In the genomic region with DNA sequence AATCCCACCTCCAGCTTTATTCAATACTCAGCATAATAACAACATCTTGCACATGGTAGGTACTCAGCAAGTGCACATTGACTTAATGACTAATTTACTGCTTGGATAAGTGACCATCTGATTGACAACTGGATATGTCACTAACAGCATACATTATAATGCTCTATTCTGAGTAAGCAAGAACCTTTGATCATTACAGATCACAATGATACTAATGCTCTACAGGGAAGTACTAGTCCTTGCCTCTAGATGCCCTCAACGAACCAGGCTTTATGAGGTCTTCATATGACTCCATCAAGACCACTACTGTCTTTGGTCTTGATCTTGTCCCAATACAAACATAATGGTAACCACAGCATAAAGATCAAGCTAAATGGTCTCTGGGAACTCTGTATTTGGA, we compare ENCODE assay signal across 10 cellular contexts.
DNase-seq lines count a peak whose midpoint lies in the region; ATAC-seq and TF ChIP-seq lines count a peak whose summit lies in the region.
"Had no signal": no experiment of that assay in that cellular context is flagged by ENCODE, and none has a peak within 500 bp of the region (broad histone marks: within the 10 kb centered on the region; RNA-seq: fewer than 3 reads in every experiment).

No MANE protein-coding gene starts in this region.

- peaks cover 38% of the 10 kb centered on the region for H3K36me3 Mint-ChIP-seq in activated naive CD8-positive, alpha-beta T cell treated with anti-CD3 and anti-CD28 coated beads, Interleukin-2, amount 10 ng/mL, durations not matched to agents 7 days and 5 days
- peaks cover 51% of the 10 kb centered on the region for H3K36me3 Mint-ChIP-seq in activated naive CD8-positive, alpha-beta T cell treated with anti-CD3 and anti-CD28 coated beads for 36 hours

- no peaks in the 10 kb centered on the region for H3K27me3 Mint-ChIP-seq in activated naive CD8-positive, alpha-beta T cell treated with anti-CD3 and anti-CD28 coated beads, Interleukin-2, amount 10 ng/mL, durations not matched to agents 7 days and 5 days
- H3K27me3 Mint-ChIP-seq in activated naive CD8-positive, alpha-beta T cell treated with anti-CD3 and anti-CD28 coated beads for 36 hours, result no peaks in the 10 kb centered on the region

- peaks cover 1% of the 10 kb centered on the region for H3K9me3 Mint-ChIP-seq in activated naive CD8-positive, alpha-beta T cell treated with anti-CD3 and anti-CD28 coated beads, Interleukin-2, amount 10 ng/mL, durations not matched to agents 7 days and 5 days
- peaks cover 4% of the 10 kb centered on the region for H3K9me3 Mint-ChIP-seq in activated naive CD8-positive, alpha-beta T cell treated with anti-CD3 and anti-CD28 coated beads for 36 hours

- H3K27ac ChIP-seq in brain microvascular endothelial cell (no peak overlapping the region), caudate nucleus (ENCODE audit: low read depth, low read length) (no peak overlapping the region)

- no peak overlapping the region for H3K4me3 ChIP-seq in brain microvascular endothelial cell (ENCODE audit: low read depth, low read length)

- peak; percentile 32 for TF ChIP-seq RAD21 in Ishikawa (IDR thresholded peaks at IDR 0.05; ENCODE audit: low read depth)

- POLR2A ChIA-PET in activated naive CD8-positive, alpha-beta T cell treated with anti-CD3 and anti-CD28 coated beads, Interleukin-2, amount 10 ng/mL, durations not matched to agents 7 days and 5 days (lab: Charles Lee), result interaction anchor here (1.6 kb wide), 1 partner anchor 250 kb away, joined by 4 read pairs; no protein-coding TSS in a partner anchor

- H3K4me3 Mint-ChIP-seq in activated naive CD8-positive, alpha-beta T cell treated with anti-CD3 and anti-CD28 coated beads, Interleukin-2, amount 10 ng/mL, durations not matched to agents 7 days and 5 days, result no peak overlapping the region
- H3K4me3 Mint-ChIP-seq in activated naive CD8-positive, alpha-beta T cell treated with anti-CD3 and anti-CD28 coated beads for 36 hours, result no peak overlapping the region

- peak; percentile 11 for TF ChIP-seq CTCF in brain microvascular endothelial cell (IDR thresholded peaks at IDR 0.05; ENCODE audit: low read depth, low read length, missing control alignments)

- peak; percentile 80 for ATAC-seq in activated naive CD8-positive, alpha-beta T cell treated with anti-CD3 and anti-CD28 coated beads, Interleukin-2, amount 10 ng/mL, durations not matched to agents 7 days and 5 days (ENCODE audit: low read depth)
- ATAC-seq in GM18505 (IDR thresholded peaks at IDR 0.05; ENCODE audit: unreplicated experiment), result no peak

- TF ChIP-seq EP300 in Ishikawa (IDR thresholded peaks at IDR 0.05; ENCODE audit: borderline replicate concordance), result no peak

- DNase-seq in activated naive CD8-positive, alpha-beta T cell treated with anti-CD3 and anti-CD28 coated beads, Interleukin-2, amount 10 ng/mL, durations not matched to agents 7 days and 5 days, result no peak
- DNase-seq in activated naive CD8-positive, alpha-beta T cell treated with anti-CD3 and anti-CD28 coated beads for 36 hours, result no peak
- DNase-seq in brain microvascular endothelial cell (no peak), caudate nucleus (lab: John Stamatoyannopoulos, UW) (no peak), NCI-H1694 (lab: John Stamatoyannopoulos, UW) (no peak), hypothalamus (lab: John Stamatoyannopoulos, UW) (no peak)
- DNase-seq: activated CD4-positive, alpha-beta T cell treated with anti-CD3 and anti-CD28 coated beads, Interleukin-2, amount 50 U/mL, for 1 hour; posterior cingulate gyrus had no signal

- no peak overlapping the region for H3K27ac Mint-ChIP-seq in activated naive CD8-positive, alpha-beta T cell treated with anti-CD3 and anti-CD28 coated beads, Interleukin-2, amount 10 ng/mL, durations not matched to agents 7 days and 5 days
- H3K27ac Mint-ChIP-seq in activated naive CD8-positive, alpha-beta T cell treated with anti-CD3 and anti-CD28 coated beads for 36 hours, result no peak overlapping the region

- no peaks in the 10 kb centered on the region for H3K27me3 ChIP-seq in brain microvascular endothelial cell (replicated peaks)

- in situ Hi-C loops in brain microvascular endothelial cell (cut with HindIII; ENCODE audit: low pct_ligation_motif_present, low sequenced_read_pairs), result no loop called here

- no peak for TF ChIP-seq POLR2A in GM18505 (IDR thresholded peaks at IDR 0.05; ENCODE audit: borderline replicate concordance, extremely low read depth, insufficient read depth, insufficient read length)

- peaks cover 7% of the 10 kb centered on the region for H3K4me1 Mint-ChIP-seq in activated naive CD8-positive, alpha-beta T cell treated with anti-CD3 and anti-CD28 coated beads, Interleukin-2, amount 10 ng/mL, durations not matched to agents 7 days and 5 days
- peaks cover 67% of the 10 kb centered on the region for H3K4me1 Mint-ChIP-seq in activated naive CD8-positive, alpha-beta T cell treated with anti-CD3 and anti-CD28 coated beads for 36 hours

- peaks cover 12% of the 10 kb centered on the region for H3K36me3 ChIP-seq in brain microvascular endothelial cell (replicated peaks)

TF ChIP-seq in Ishikawa, 13 proteins besides CTCF, POLR2A, EP300 and RAD21:
- TF ChIP-seq, protein P1, sequence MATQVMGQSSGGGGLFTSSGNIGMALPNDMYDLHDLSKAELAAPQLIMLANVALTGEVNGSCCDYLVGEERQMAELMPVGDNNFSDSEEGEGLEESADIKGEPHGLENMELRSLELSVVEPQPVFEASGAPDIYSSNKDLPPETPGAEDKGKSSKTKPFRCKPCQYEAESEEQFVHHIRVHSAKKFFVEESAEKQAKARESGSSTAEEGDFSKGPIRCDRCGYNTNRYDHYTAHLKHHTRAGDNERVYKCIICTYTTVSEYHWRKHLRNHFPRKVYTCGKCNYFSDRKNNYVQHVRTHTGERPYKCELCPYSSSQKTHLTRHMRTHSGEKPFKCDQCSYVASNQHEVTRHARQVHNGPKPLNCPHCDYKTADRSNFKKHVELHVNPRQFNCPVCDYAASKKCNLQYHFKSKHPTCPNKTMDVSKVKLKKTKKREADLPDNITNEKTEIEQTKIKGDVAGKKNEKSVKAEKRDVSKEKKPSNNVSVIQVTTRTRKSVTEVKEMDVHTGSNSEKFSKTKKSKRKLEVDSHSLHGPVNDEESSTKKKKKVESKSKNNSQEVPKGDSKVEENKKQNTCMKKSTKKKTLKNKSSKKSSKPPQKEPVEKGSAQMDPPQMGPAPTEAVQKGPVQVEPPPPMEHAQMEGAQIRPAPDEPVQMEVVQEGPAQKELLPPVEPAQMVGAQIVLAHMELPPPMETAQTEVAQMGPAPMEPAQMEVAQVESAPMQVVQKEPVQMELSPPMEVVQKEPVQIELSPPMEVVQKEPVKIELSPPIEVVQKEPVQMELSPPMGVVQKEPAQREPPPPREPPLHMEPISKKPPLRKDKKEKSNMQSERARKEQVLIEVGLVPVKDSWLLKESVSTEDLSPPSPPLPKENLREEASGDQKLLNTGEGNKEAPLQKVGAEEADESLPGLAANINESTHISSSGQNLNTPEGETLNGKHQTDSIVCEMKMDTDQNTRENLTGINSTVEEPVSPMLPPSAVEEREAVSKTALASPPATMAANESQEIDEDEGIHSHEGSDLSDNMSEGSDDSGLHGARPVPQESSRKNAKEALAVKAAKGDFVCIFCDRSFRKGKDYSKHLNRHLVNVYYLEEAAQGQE (IDR thresholded peaks at IDR 0.05; ENCODE audit: low read depth), result no peak
- TF ChIP-seq NFIC (IDR thresholded peaks at IDR 0.05) (no peak), CREB1 (IDR thresholded peaks at IDR 0.05; ENCODE audit: low read depth) (no peak), ZBTB7A (IDR thresholded peaks at IDR 0.05; ENCODE audit: low read depth) (no peak), TCF12 (IDR thresholded peaks at IDR 0.05; ENCODE audit: low read depth) (no peak), CEBPB (IDR thresholded peaks at IDR 0.05) (no peak), FOXM1 (IDR thresholded peaks at IDR 0.05; ENCODE audit: borderline replicate concordance, low read depth) (no peak), YY1 (IDR thresholded peaks at IDR 0.05; ENCODE audit: low read depth) (no peak), TEAD4 (IDR thresholded peaks at IDR 0.05) (no peak), EGR1 (IDR thresholded peaks at IDR 0.05) (no peak), TAF1 (IDR thresholded peaks at IDR 0.05; ENCODE audit: low read depth) (no peak)
- TF ChIP-seq, protein P2, sequence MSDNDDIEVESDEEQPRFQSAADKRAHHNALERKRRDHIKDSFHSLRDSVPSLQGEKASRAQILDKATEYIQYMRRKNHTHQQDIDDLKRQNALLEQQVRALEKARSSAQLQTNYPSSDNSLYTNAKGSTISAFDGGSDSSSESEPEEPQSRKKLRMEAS (IDR thresholded peaks at IDR 0.05), result no peak
- TF ChIP-seq, protein P3, sequence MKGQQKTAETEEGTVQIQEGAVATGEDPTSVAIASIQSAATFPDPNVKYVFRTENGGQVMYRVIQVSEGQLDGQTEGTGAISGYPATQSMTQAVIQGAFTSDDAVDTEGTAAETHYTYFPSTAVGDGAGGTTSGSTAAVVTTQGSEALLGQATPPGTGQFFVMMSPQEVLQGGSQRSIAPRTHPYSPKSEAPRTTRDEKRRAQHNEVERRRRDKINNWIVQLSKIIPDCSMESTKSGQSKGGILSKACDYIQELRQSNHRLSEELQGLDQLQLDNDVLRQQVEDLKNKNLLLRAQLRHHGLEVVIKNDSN (IDR thresholded peaks at IDR 0.05), result no peak
